Comparison of ENCODE assay signal across 20 cellular contexts in the genomic region with DNA sequence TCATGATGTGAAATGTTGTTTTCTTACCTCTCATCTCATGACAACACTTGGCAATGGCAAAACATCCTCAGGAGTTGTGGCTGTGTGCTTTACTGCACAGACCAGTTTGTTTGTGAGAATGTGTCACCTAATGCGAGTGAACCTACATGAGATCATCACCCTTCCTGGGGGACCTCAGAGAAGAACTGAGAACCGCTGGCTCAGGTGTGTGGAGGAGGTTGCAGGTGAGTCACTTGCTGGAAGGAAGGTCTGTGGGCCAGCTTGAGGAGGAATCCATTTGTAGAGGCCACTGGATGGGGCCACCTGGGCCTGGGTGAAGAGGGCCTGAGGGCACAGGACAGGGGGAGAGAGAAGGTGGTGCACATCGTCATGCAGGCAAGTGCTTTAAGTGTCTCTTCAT. TPM values are rescaled to one million over a fixed set of nuclear protein-coding genes. Genes with fewer than 3 reads are reported as not detected.
A peak's percentile ranks its signal among the peaks of the same experiment; 100 is the strongest.
DNase-seq lines count a peak whose midpoint lies in the region; ATAC-seq and TF ChIP-seq lines count a peak whose summit lies in the region.
"Had no signal": no experiment of that assay in that cellular context is flagged by ENCODE, and none has a peak within 500 bp of the region (broad histone marks: within the 10 kb centered on the region; RNA-seq: fewer than 3 reads in every experiment).

No MANE protein-coding gene starts in this region.

- no peaks in the 10 kb centered on the region for H3K9me3 Mint-ChIP-seq in activated CD8-positive, alpha-beta T cell treated with anti-CD3 and anti-CD28 coated beads for 36 hours
- H3K9me3 Mint-ChIP-seq in activated CD8-positive, alpha-beta T cell treated with anti-CD3 and anti-CD28 coated beads, Interleukin-2, amount 10 ng/mL, durations not matched to agents 7 days and 5 days (ENCODE audit: insufficient read depth) = no peaks in the 10 kb centered on the region
- H3K9me3 Mint-ChIP-seq: CD4-positive, alpha-beta T cell had no signal

- H3K27me3 Mint-ChIP-seq in activated CD8-positive, alpha-beta T cell treated with anti-CD3 and anti-CD28 coated beads for 36 hours = no peaks in the 10 kb centered on the region
- peaks cover 6% of the 10 kb centered on the region for H3K27me3 Mint-ChIP-seq in activated CD8-positive, alpha-beta T cell treated with anti-CD3 and anti-CD28 coated beads, Interleukin-2, amount 10 ng/mL, durations not matched to agents 7 days and 5 days (ENCODE audit: low read depth)
- H3K27me3 Mint-ChIP-seq: B cell; CD4-positive, alpha-beta T cell had no signal

- H3K36me3 ChIP-seq in HEK293 (ENCODE audit: control insufficient read depth in 2 of 2, insufficient read depth in 1 of 2, low read length in 2 of 2) = no peaks in the 10 kb centered on the region

- no peaks in the 10 kb centered on the region for H3K36me3 Mint-ChIP-seq in activated CD8-positive, alpha-beta T cell treated with anti-CD3 and anti-CD28 coated beads for 36 hours (ENCODE audit: low read depth)
- peaks cover 5% of the 10 kb centered on the region for H3K36me3 Mint-ChIP-seq in activated CD8-positive, alpha-beta T cell treated with anti-CD3 and anti-CD28 coated beads, Interleukin-2, amount 10 ng/mL, durations not matched to agents 7 days and 5 days (ENCODE audit: low read depth)

- TF ChIP-seq CTCF in activated CD8-positive, alpha-beta T cell treated with anti-CD3 and anti-CD28 coated beads for 36 hours (IDR thresholded peaks at IDR 0.05) = no peak
- no peak for TF ChIP-seq CTCF in HEK293 (tag by site-specific recombination; IDR thresholded peaks at IDR 0.05)
- no peak for TF ChIP-seq CTCF in epithelial cell of esophagus (IDR thresholded peaks at IDR 0.05; ENCODE audit: insufficient read depth, low read depth, low read length, missing control alignments)

- ATAC-seq in activated CD8-positive, alpha-beta T cell treated with anti-CD3 and anti-CD28 coated beads for 36 hours = no peak
- no peak for ATAC-seq in activated CD8-positive, alpha-beta T cell treated with anti-CD3 and anti-CD28 coated beads, Interleukin-2, amount 10 ng/mL, durations not matched to agents 7 days and 5 days
- ATAC-seq: HepG2 had no signal

- no peaks in the 10 kb centered on the region for H3K9me3 ChIP-seq in HEK293 (ENCODE audit: control insufficient read depth, insufficient read depth, low read depth, low read length)

- peaks cover 27% of the 10 kb centered on the region for H3K4me1 Mint-ChIP-seq in activated CD8-positive, alpha-beta T cell treated with anti-CD3 and anti-CD28 coated beads for 36 hours (ENCODE audit: low read depth)
- peaks cover 36% of the 10 kb centered on the region for H3K4me1 Mint-ChIP-seq in activated CD8-positive, alpha-beta T cell treated with anti-CD3 and anti-CD28 coated beads, Interleukin-2, amount 10 ng/mL, durations not matched to agents 7 days and 5 days (ENCODE audit: low read depth)

- CTCF ChIA-PET in activated CD8-positive, alpha-beta T cell treated with anti-CD3 and anti-CD28 coated beads for 36 hours (lab: Charles Lee) = interaction anchor here (0.7 to 6.7 kb wide), 10 partner anchors 11 to 93 kb away, joined by 3 to 138 read pairs (median 16); partner anchors contain the start of gene CXCL17
- CTCF ChIA-PET in activated CD8-positive, alpha-beta T cell treated with anti-CD3 and anti-CD28 coated beads, Interleukin-2, amount 10 ng/mL, durations not matched to agents 7 days and 5 days (lab: Charles Lee) = interaction anchor here (0.7 to 7.6 kb wide), 8 partner anchors 35 to 111 kb away, joined by 3 to 209 read pairs (median 6); partner anchors contain the start of gene CXCL17
- CTCF ChIA-PET in HEK293 (lab: Yijun Ruan, JAX) = interaction anchor here (0.6 to 13.2 kb wide), 13 partner anchors 11 to 93 kb away, joined by 3 to 209 read pairs (median 4); partner anchors contain the start of genes CEACAM8 and CXCL17

- intact Hi-C loops in activated CD8-positive, alpha-beta T cell treated with anti-CD3 and anti-CD28 coated beads for 36 hours (cut with micrococcal nuclease) = no loop called here

- H3K4me3 ChIP-seq in HEK293 (ENCODE audit: low read depth, low read length) = no peak overlapping the region
- no peak overlapping the region for H3K4me3 ChIP-seq in epithelial cell of esophagus (ENCODE audit: low read length)
- H3K4me3 ChIP-seq: GM23248 had no signal

- POLR2A ChIA-PET in activated CD8-positive, alpha-beta T cell treated with anti-CD3 and anti-CD28 coated beads for 36 hours (lab: Charles Lee) = no interaction called here
- POLR2A ChIA-PET in activated CD8-positive, alpha-beta T cell treated with anti-CD3 and anti-CD28 coated beads, Interleukin-2, amount 10 ng/mL, durations not matched to agents 7 days and 5 days (lab: Charles Lee) = interaction anchor here (1.0 kb wide), 1 partner anchor 12 kb away, joined by 4 read pairs; no protein-coding TSS in a partner anchor
- POLR2A ChIA-PET in HEK293 (lab: Yijun Ruan, JAX) = no interaction called here

- H3K4me3 Mint-ChIP-seq in activated CD8-positive, alpha-beta T cell treated with anti-CD3 and anti-CD28 coated beads for 36 hours = no peak overlapping the region
- H3K4me3 Mint-ChIP-seq in activated CD8-positive, alpha-beta T cell treated with anti-CD3 and anti-CD28 coated beads, Interleukin-2, amount 10 ng/mL, durations not matched to agents 7 days and 5 days = no peak overlapping the region
- H3K4me3 Mint-ChIP-seq: B cell; CD4-positive, alpha-beta T cell had no signal

- DNase-seq in activated CD8-positive, alpha-beta T cell treated with anti-CD3 and anti-CD28 coated beads for 36 hours = peak; percentile 20
- DNase-seq in activated CD8-positive, alpha-beta T cell treated with anti-CD3 and anti-CD28 coated beads, Interleukin-2, amount 10 ng/mL, durations not matched to agents 7 days and 5 days = no peak
- DNase-seq in epithelial cell of esophagus (ENCODE audit: low read depth) = peak; percentile 92
- DNase-seq in renal cortical epithelial cell (ENCODE audit: low read depth) = peak; percentile 19
- DNase-seq in NCI-H1092 (lab: John Stamatoyannopoulos, UW) = no peak
- DNase-seq in caudate nucleus (lab: John Stamatoyannopoulos, UW) = no peak
- no peak for DNase-seq in NCI-H526 treated with DMSO at 0.1 percent for 48 hours (lab: John Stamatoyannopoulos, UW)
- DNase-seq: CD4-positive, alpha-beta T cell; DND-41; GDM1; GM23248; NCI-H1092 treated with DMSO at 0.1 percent for 48 hours; NCI-H1694; NCI-H2107; NCI-H226; NCI-H748 treated with DMSO at 0.1 percent for 48 hours had no signal

- H3K4me1 ChIP-seq in HEK293 (ENCODE audit: control insufficient read depth, insufficient read depth, low read length) = no peaks in the 10 kb centered on the region

- no peak overlapping the region for H3K27ac ChIP-seq in HEK293 (ENCODE audit: extremely low read depth, low read depth, low read length)
- no peak overlapping the region for H3K27ac ChIP-seq in caudate nucleus (ENCODE audit: low read depth, low read length)
- H3K27ac ChIP-seq: GM23248, KMS-11 had no signal

- no peak overlapping the region for H3K27ac Mint-ChIP-seq in activated CD8-positive, alpha-beta T cell treated with anti-CD3 and anti-CD28 coated beads for 36 hours
- no peak overlapping the region for H3K27ac Mint-ChIP-seq in activated CD8-positive, alpha-beta T cell treated with anti-CD3 and anti-CD28 coated beads, Interleukin-2, amount 10 ng/mL, durations not matched to agents 7 days and 5 days
- H3K27ac Mint-ChIP-seq: B cell; CD4-positive, alpha-beta T cell had no signal

TF ChIP-seq in HEK293, 187 proteins besides CTCF, POLR2A, EP300 and RAD21:
- TF ChIP-seq PRDM1 (tag by site-specific recombination; IDR thresholded peaks at IDR 0.05) = 0 out of 2 replicates have a peak, but pooled peaks have one; percentile 13
- TF ChIP-seq ZNF398 (tag by site-specific recombination; IDR thresholded peaks at IDR 0.05) = no peak

RNA-seq across cellular contexts. Expression of gene CEACAM1, which starts 3.0 kb away (rescaled TPM):
- total RNA-seq in activated CD8-positive, alpha-beta T cell treated with anti-CD3 and anti-CD28 coated beads for 36 hours = 1 to 10 TPM; 5.2 to 5.3 TPM
- 10 to 100 TPM; 22.5 to 27.1 TPM for total RNA-seq in activated CD8-positive, alpha-beta T cell treated with anti-CD3 and anti-CD28 coated beads, Interleukin-2, amount 10 ng/mL, durations not matched to agents 7 days and 5 days
- total RNA-seq in renal cortical epithelial cell = 0.30 and 0.69 TPM in 2 replicates
- total RNA-seq: GM23248 had no signal

Comparison
In these comparisons a context has a peak if more than half of its experiments do, and no peak if none do; other contexts are left out.
1. DNase-seq: peak in activated CD8-positive, alpha-beta T cell treated with anti-CD3 and anti-CD28 coated beads for 36 hours (single experiment), epithelial cell of esophagus (single experiment) and renal cortical epithelial cell (single experiment); none in activated CD8-positive, alpha-beta T cell treated with anti-CD3 and anti-CD28 coated beads, Interleukin-2, amount 10 ng/mL, durations not matched to agents 7 days and 5 days (single experiment), NCI-H1092 (single experiment), caudate nucleus (0 of 61) and NCI-H526 treated with DMSO at 0.1 percent for 48 hours (single experiment).